Comparison of ENCODE assay signal across 1 cellular context in genomic region chr6:68628156-68628555, GRCh38.
TF ChIP-seq lines count a peak whose summit lies in the region.

No MANE protein-coding gene starts in this region.

TF ChIP-seq in GM23338, 12 proteins besides CTCF, POLR2A, EP300 and RAD21:
- TF ChIP-seq ZNF462 (CRISPR knock-in tag; IDR thresholded peaks at IDR 0.05) (peak; percentile 43; the same call in 1 of the 2 replicates), ZNF331 (CRISPR knock-in tag; IDR thresholded peaks at IDR 0.05; ENCODE audit: low read depth) (no peak)
